19 cellular contexts compared by ENCODE assay signal in the genomic region with DNA sequence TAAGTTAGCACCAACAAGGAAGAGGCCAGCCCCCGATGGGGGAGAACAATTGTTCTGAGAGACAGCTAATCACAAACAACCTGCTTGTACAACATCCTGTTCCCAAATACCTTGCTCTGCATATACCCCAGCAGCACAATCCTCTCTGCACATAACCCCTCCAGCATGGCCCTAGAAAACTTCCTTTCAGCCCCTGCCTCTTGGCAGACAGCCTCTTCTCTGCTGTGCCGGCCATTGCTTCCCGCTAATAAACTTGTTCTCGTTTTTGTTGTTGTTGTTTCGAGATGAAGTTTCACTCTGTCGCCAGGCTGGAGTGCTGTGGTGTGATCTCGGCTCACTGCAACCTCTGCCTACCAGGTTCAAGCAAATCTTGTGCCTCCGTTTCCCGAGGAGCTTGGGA.
"Had no signal": no experiment of that assay in that cellular context is flagged by ENCODE, and none has a peak within 500 bp of the region (broad histone marks: within the 10 kb centered on the region; RNA-seq: fewer than 3 reads in every experiment).

No MANE protein-coding gene starts in this region.

- H3K4me3 Mint-ChIP-seq: activated CD8-positive, alpha-beta memory T cell treated with anti-CD3 and anti-CD28 coated beads, Interleukin-2, amount 10 ng/mL, durations not matched to agents 7 days and 5 days; activated T-cell treated with anti-CD3 and anti-CD28 coated beads, Interleukin-2, amount 50 U/mL, for 24 hours; immature natural killer cell; naive thymus-derived CD8-positive, alpha-beta T cell had no signal

- H3K9me3 ChIP-seq: stomach, testis had no signal

- H3K27ac Mint-ChIP-seq: activated CD8-positive, alpha-beta memory T cell treated with anti-CD3 and anti-CD28 coated beads, Interleukin-2, amount 10 ng/mL, durations not matched to agents 7 days and 5 days; activated T-cell treated with anti-CD3 and anti-CD28 coated beads, Interleukin-2, amount 50 U/mL, for 24 hours; immature natural killer cell had no signal

- H3K4me1 ChIP-seq: testis had no signal

- H3K27me3 Mint-ChIP-seq: activated CD8-positive, alpha-beta memory T cell treated with anti-CD3 and anti-CD28 coated beads, Interleukin-2, amount 10 ng/mL, durations not matched to agents 7 days and 5 days; activated T-cell treated with anti-CD3 and anti-CD28 coated beads, Interleukin-2, amount 50 U/mL, for 24 hours; naive thymus-derived CD8-positive, alpha-beta T cell had no signal

- H3K27ac ChIP-seq: cardiac muscle cell, stomach, testis had no signal

- DNase-seq: activated CD4-positive, alpha-beta T cell treated with anti-CD3 and anti-CD28 coated beads, Interleukin-2, amount 50 U/mL, for 48 hours; activated CD4-positive, CD25-positive, alpha-beta regulatory T cell treated with anti-CD3 and anti-CD28 coated beads, Interleukin-2, amount 50 U/mL, for 72 hours; activated CD8-positive, alpha-beta memory T cell treated with anti-CD3 and anti-CD28 coated beads, Interleukin-2, amount 10 ng/mL, durations not matched to agents 7 days and 5 days; activated effector memory CD4-positive, alpha-beta T cell treated with Interleukin-2 at 50 U/mL for 16 hours; activated T-cell treated with anti-CD3 and anti-CD28 coated beads, Interleukin-2, amount 50 U/mL, for 24 hours; foreskin melanocyte; head of caudate nucleus; immature natural killer cell; naive thymus-derived CD8-positive, alpha-beta T cell; posterior cingulate gyrus; retina; stimulated activated CD4-positive, alpha-beta T cell treated with anti-CD3 and anti-CD28 coated beads, Interleukin-12 subunit alpha, Interleukin-12 subunit beta, amount 100 ng/mL, for 4 hours; stimulated activated CD4-positive, alpha-beta T cell treated with anti-CD3 and anti-CD28 coated beads, Interleukin-2, amount 100 ng/mL, for 24 hours; stomach; SW 1271; testis had no signal

- H3K4me3 ChIP-seq: cardiac muscle cell, lung, stomach, testis had no signal

- H3K36me3 ChIP-seq: cardiac muscle cell, stomach had no signal

- H3K27me3 ChIP-seq: cardiac muscle cell, stomach, testis had no signal

- ATAC-seq: activated CD8-positive, alpha-beta memory T cell treated with anti-CD3 and anti-CD28 coated beads, Interleukin-2, amount 10 ng/mL, durations not matched to agents 7 days and 5 days; activated naive CD4-positive, alpha-beta T cell treated with anti-CD3 and anti-CD28 coated beads, Interleukin-2, amount 50 U/mL, for 72 hours; naive thymus-derived CD8-positive, alpha-beta T cell had no signal

- H3K36me3 Mint-ChIP-seq: activated CD8-positive, alpha-beta memory T cell treated with anti-CD3 and anti-CD28 coated beads, Interleukin-2, amount 10 ng/mL, durations not matched to agents 7 days and 5 days had no signal

- H3K9me3 Mint-ChIP-seq: activated naive CD4-positive, alpha-beta T cell treated with anti-CD3 and anti-CD28 coated beads, Interleukin-2, amount 50 U/mL, for 72 hours; activated T-cell treated with anti-CD3 and anti-CD28 coated beads, Interleukin-2, amount 50 U/mL, for 24 hours; immature natural killer cell had no signal
